ENCODE assay signal across 10 cellular contexts in the genomic region with DNA sequence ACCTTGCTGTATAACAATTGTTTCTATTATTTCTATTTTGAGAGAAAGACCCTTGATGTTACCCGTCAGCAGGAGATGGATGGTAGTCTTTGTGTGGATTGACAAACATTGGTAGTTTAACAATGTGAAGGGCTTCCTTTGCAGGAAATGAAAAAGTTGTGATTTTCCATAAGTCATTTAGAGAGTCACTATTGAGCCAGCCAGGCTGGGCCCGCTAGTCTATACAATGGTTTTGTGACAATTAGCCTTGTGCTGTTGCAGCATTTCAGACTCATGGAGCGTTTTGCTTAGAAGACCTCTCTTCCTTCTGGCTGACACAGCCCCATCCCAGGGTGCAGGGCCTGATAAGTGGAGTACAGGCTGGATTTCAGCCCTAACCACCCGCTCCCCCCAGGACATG. TPM values are rescaled to one million over a fixed set of nuclear protein-coding genes. Genes with fewer than 3 reads are reported as not detected.
DNase-seq lines count a peak whose midpoint lies in the region; ATAC-seq and TF ChIP-seq lines count a peak whose summit lies in the region.
"Had no signal": no experiment of that assay in that cellular context is flagged by ENCODE, and none has a peak within 500 bp of the region (broad histone marks: within the 10 kb centered on the region; RNA-seq: fewer than 3 reads in every experiment).

No MANE protein-coding gene starts in this region.

- H3K27ac Mint-ChIP-seq in activated CD8-positive, alpha-beta T cell treated with anti-CD3 and anti-CD28 coated beads for 36 hours, result peak overlapping the region; percentile 21
- H3K27ac Mint-ChIP-seq in activated CD8-positive, alpha-beta T cell treated with anti-CD3 and anti-CD28 coated beads, Interleukin-2, amount 10 ng/mL, durations not matched to agents 7 days and 5 days, result no peak overlapping the region
- H3K27ac Mint-ChIP-seq in effector memory CD8-positive, alpha-beta T cell, result peak overlapping the region in 1 of 2 donors; percentile 41
- H3K27ac Mint-ChIP-seq: activated naive CD4-positive, alpha-beta T cell treated with anti-CD3 and anti-CD28 coated beads, Interleukin-2, amount 50 U/mL, for 24 hours had no signal

- peak overlapping the region; percentile 91 for H3K4me2 ChIP-seq in OCI-LY3 (ENCODE audit: low read length)

- DNase-seq in activated CD8-positive, alpha-beta T cell treated with anti-CD3 and anti-CD28 coated beads for 36 hours, result peak; percentile 44
- DNase-seq in activated CD8-positive, alpha-beta T cell treated with anti-CD3 and anti-CD28 coated beads, Interleukin-2, amount 10 ng/mL, durations not matched to agents 7 days and 5 days, result no peak
- DNase-seq in stimulated activated naive CD8-positive, alpha-beta T cell treated with anti-CD3 and anti-CD28 coated beads, Interleukin-15, Interleukin-2, amounts not matched to agents 100 U/mL and 50 U/mL, for 24 hours, result no peak
- no peak for DNase-seq in DMS 273 (lab: John Stamatoyannopoulos, UW; ENCODE audit: unreplicated experiment)
- DNase-seq in effector memory CD8-positive, alpha-beta T cell, result no peak

- POLR2A ChIA-PET in activated CD8-positive, alpha-beta T cell treated with anti-CD3 and anti-CD28 coated beads for 36 hours (lab: Charles Lee), result interaction anchor here (1.2 kb wide), 1 partner anchor 200 kb away, joined by 3 read pairs; no protein-coding TSS in a partner anchor
- POLR2A ChIA-PET in activated CD8-positive, alpha-beta T cell treated with anti-CD3 and anti-CD28 coated beads, Interleukin-2, amount 10 ng/mL, durations not matched to agents 7 days and 5 days (lab: Charles Lee), result interaction anchor here (0.6 to 2.3 kb wide), 2 partner anchors 19 to 195 kb away, joined by 3 to 9 read pairs; no protein-coding TSS in a partner anchor

- H3K27me3 Mint-ChIP-seq in activated CD8-positive, alpha-beta T cell treated with anti-CD3 and anti-CD28 coated beads for 36 hours, result no peaks in the 10 kb centered on the region
- H3K27me3 Mint-ChIP-seq in activated CD8-positive, alpha-beta T cell treated with anti-CD3 and anti-CD28 coated beads, Interleukin-2, amount 10 ng/mL, durations not matched to agents 7 days and 5 days (ENCODE audit: low read depth), result no peaks in the 10 kb centered on the region
- no peaks in the 10 kb centered on the region for H3K27me3 Mint-ChIP-seq in effector memory CD8-positive, alpha-beta T cell
- H3K27me3 Mint-ChIP-seq: activated naive CD4-positive, alpha-beta T cell treated with anti-CD3 and anti-CD28 coated beads, Interleukin-2, amount 50 U/mL, for 24 hours had no signal

- H3K36me3 ChIP-seq in OCI-LY3 (replicated peaks; ENCODE audit: low read depth, low read length), result peaks cover 12% of the 10 kb centered on the region
- H3K36me3 ChIP-seq in iPS-20b (ENCODE audit: insufficient read depth, low read depth, low read length), result peaks cover 49% of the 10 kb centered on the region

- intact Hi-C loops in activated CD8-positive, alpha-beta T cell treated with anti-CD3 and anti-CD28 coated beads for 36 hours (cut with micrococcal nuclease), result no loop called here

- H3K4me3 Mint-ChIP-seq in activated CD8-positive, alpha-beta T cell treated with anti-CD3 and anti-CD28 coated beads for 36 hours, result no peak overlapping the region
- no peak overlapping the region for H3K4me3 Mint-ChIP-seq in activated CD8-positive, alpha-beta T cell treated with anti-CD3 and anti-CD28 coated beads, Interleukin-2, amount 10 ng/mL, durations not matched to agents 7 days and 5 days
- no peak overlapping the region for H3K4me3 Mint-ChIP-seq in effector memory CD8-positive, alpha-beta T cell
- H3K4me3 Mint-ChIP-seq: activated naive CD4-positive, alpha-beta T cell treated with anti-CD3 and anti-CD28 coated beads, Interleukin-2, amount 50 U/mL, for 24 hours had no signal

- H3K27ac ChIP-seq in OCI-LY3 (ENCODE audit: low read length) (peak overlapping the region; percentile 93), iPS-20b (ENCODE audit: low read length) (peak overlapping the region; percentile 1)

- H3K79me2 ChIP-seq in OCI-LY3 (ENCODE audit: low read length), result peaks cover 3% of the 10 kb centered on the region; the same call in 1 of the 2 replicates

- H3K4me1 Mint-ChIP-seq in activated CD8-positive, alpha-beta T cell treated with anti-CD3 and anti-CD28 coated beads for 36 hours (ENCODE audit: low read depth), result peaks cover 48% of the 10 kb centered on the region
- H3K4me1 Mint-ChIP-seq in activated CD8-positive, alpha-beta T cell treated with anti-CD3 and anti-CD28 coated beads, Interleukin-2, amount 10 ng/mL, durations not matched to agents 7 days and 5 days (ENCODE audit: low read depth), result peaks cover 56% of the 10 kb centered on the region
- H3K4me1 Mint-ChIP-seq in effector memory CD8-positive, alpha-beta T cell (ENCODE audit: low read depth in 2 of 2), result peaks cover 4 to 5% of the 10 kb centered on the region in 2 donors

- peak; percentile 19 for ATAC-seq in activated CD8-positive, alpha-beta T cell treated with anti-CD3 and anti-CD28 coated beads for 36 hours
- ATAC-seq in activated CD8-positive, alpha-beta T cell treated with anti-CD3 and anti-CD28 coated beads, Interleukin-2, amount 10 ng/mL, durations not matched to agents 7 days and 5 days, result no peak
- ATAC-seq in stimulated activated naive CD8-positive, alpha-beta T cell treated with anti-CD3 and anti-CD28 coated beads, Interleukin-15, Interleukin-2, amounts not matched to agents 100 U/mL and 50 U/mL, for 24 hours, result peak; percentile 11
- no peak for ATAC-seq in HG03135 (IDR thresholded peaks at IDR 0.05; ENCODE audit: unreplicated experiment)
- ATAC-seq in effector memory CD8-positive, alpha-beta T cell (replicated peaks), result no peak

- no peaks in the 10 kb centered on the region for H4K20me1 ChIP-seq in OCI-LY3 (ENCODE audit: insufficient read depth, low read length)

- H3K9ac ChIP-seq in OCI-LY3 (ENCODE audit: low read length) (peak overlapping the region; percentile 61), iPS-20b (ENCODE audit: low read depth, low read length) (no peak overlapping the region)

- H3K9me3 ChIP-seq in OCI-LY3 (ENCODE audit: insufficient read depth, low read length) (no peaks in the 10 kb centered on the region), iPS-20b (ENCODE audit: insufficient read depth, low read depth, low read length) (no peaks in the 10 kb centered on the region)

- H3K4me3 ChIP-seq in OCI-LY3 (ENCODE audit: low read length), result peak overlapping the region; percentile 42
- H3K4me3 ChIP-seq in iPS-20b (ENCODE audit: low read length), result peak overlapping the region; percentile 12; the same call in 1 of the 2 replicates
- H3K4me3 ChIP-seq: lung had no signal

- H2AFZ ChIP-seq in OCI-LY3 (ENCODE audit: low read depth, low read length), result no peak overlapping the region

- no peaks in the 10 kb centered on the region for H3K9me3 Mint-ChIP-seq in activated CD8-positive, alpha-beta T cell treated with anti-CD3 and anti-CD28 coated beads for 36 hours
- H3K9me3 Mint-ChIP-seq in activated CD8-positive, alpha-beta T cell treated with anti-CD3 and anti-CD28 coated beads, Interleukin-2, amount 10 ng/mL, durations not matched to agents 7 days and 5 days (ENCODE audit: insufficient read depth), result no peaks in the 10 kb centered on the region
- H3K9me3 Mint-ChIP-seq in effector memory CD8-positive, alpha-beta T cell, result no peaks in the 10 kb centered on the region
- H3K9me3 Mint-ChIP-seq: activated naive CD4-positive, alpha-beta T cell treated with anti-CD3 and anti-CD28 coated beads, Interleukin-2, amount 50 U/mL, for 24 hours had no signal

- H3K36me3 Mint-ChIP-seq in activated CD8-positive, alpha-beta T cell treated with anti-CD3 and anti-CD28 coated beads for 36 hours (ENCODE audit: low read depth), result peaks cover 8% of the 10 kb centered on the region
- H3K36me3 Mint-ChIP-seq in activated CD8-positive, alpha-beta T cell treated with anti-CD3 and anti-CD28 coated beads, Interleukin-2, amount 10 ng/mL, durations not matched to agents 7 days and 5 days (ENCODE audit: low read depth), result peaks cover 27% of the 10 kb centered on the region
- no peaks in the 10 kb centered on the region for H3K36me3 Mint-ChIP-seq in effector memory CD8-positive, alpha-beta T cell (ENCODE audit: insufficient read depth)

- no peak for TF ChIP-seq CTCF in activated CD8-positive, alpha-beta T cell treated with anti-CD3 and anti-CD28 coated beads for 36 hours (IDR thresholded peaks at IDR 0.05)
- no peak for TF ChIP-seq CTCF in OCI-LY3 (IDR thresholded peaks at IDR 0.05; ENCODE audit: low read depth, low read length)

- H3K4me1 ChIP-seq in OCI-LY3 (ENCODE audit: low read length), result peaks cover 72% of the 10 kb centered on the region
- H3K4me1 ChIP-seq in iPS-20b (ENCODE audit: insufficient read depth, low read length), result peaks cover 55% of the 10 kb centered on the region

- CTCF ChIA-PET in activated CD8-positive, alpha-beta T cell treated with anti-CD3 and anti-CD28 coated beads for 36 hours (lab: Charles Lee), result interaction anchor here (1.0 to 1.3 kb wide), 2 partner anchors 136 to 240 kb away, joined by 3 read pairs; no protein-coding TSS in a partner anchor
- CTCF ChIA-PET in activated CD8-positive, alpha-beta T cell treated with anti-CD3 and anti-CD28 coated beads, Interleukin-2, amount 10 ng/mL, durations not matched to agents 7 days and 5 days (lab: Charles Lee), result interaction anchor here (1.1 to 1.9 kb wide), 5 partner anchors 14 to 126 kb away, joined by 3 to 5 read pairs (median 4); no protein-coding TSS in a partner anchor

- no peaks in the 10 kb centered on the region for H3K27me3 ChIP-seq in OCI-LY3 (ENCODE audit: low read depth, low read length)
- no peaks in the 10 kb centered on the region for H3K27me3 ChIP-seq in iPS-20b (ENCODE audit: insufficient read depth, low read length)

RNA-seq across cellular contexts. Expression of gene SLC38A2, which starts 18.3 kb away (rescaled TPM):
- total RNA-seq in activated CD8-positive, alpha-beta T cell treated with anti-CD3 and anti-CD28 coated beads for 36 hours, result 100 to 1,000 TPM; 216 to 219 TPM
- 100 to 1,000 TPM; 194 to 200 TPM for total RNA-seq in activated CD8-positive, alpha-beta T cell treated with anti-CD3 and anti-CD28 coated beads, Interleukin-2, amount 10 ng/mL, durations not matched to agents 7 days and 5 days

Comparison
In these comparisons a context has a peak if more than half of its experiments do, and no peak if none do; other contexts are left out.
1. ATAC-seq: peak in activated CD8-positive, alpha-beta T cell treated with anti-CD3 and anti-CD28 coated beads for 36 hours (single experiment) and stimulated activated naive CD8-positive, alpha-beta T cell treated with anti-CD3 and anti-CD28 coated beads, Interleukin-15, Interleukin-2, amounts not matched to agents 100 U/mL and 50 U/mL, for 24 hours (single experiment); none in activated CD8-positive, alpha-beta T cell treated with anti-CD3 and anti-CD28 coated beads, Interleukin-2, amount 10 ng/mL, durations not matched to agents 7 days and 5 days (single experiment), HG03135 (single experiment) and effector memory CD8-positive, alpha-beta T cell (single experiment).